ENCODE assay signal across 3 cellular contexts in the genomic region with DNA sequence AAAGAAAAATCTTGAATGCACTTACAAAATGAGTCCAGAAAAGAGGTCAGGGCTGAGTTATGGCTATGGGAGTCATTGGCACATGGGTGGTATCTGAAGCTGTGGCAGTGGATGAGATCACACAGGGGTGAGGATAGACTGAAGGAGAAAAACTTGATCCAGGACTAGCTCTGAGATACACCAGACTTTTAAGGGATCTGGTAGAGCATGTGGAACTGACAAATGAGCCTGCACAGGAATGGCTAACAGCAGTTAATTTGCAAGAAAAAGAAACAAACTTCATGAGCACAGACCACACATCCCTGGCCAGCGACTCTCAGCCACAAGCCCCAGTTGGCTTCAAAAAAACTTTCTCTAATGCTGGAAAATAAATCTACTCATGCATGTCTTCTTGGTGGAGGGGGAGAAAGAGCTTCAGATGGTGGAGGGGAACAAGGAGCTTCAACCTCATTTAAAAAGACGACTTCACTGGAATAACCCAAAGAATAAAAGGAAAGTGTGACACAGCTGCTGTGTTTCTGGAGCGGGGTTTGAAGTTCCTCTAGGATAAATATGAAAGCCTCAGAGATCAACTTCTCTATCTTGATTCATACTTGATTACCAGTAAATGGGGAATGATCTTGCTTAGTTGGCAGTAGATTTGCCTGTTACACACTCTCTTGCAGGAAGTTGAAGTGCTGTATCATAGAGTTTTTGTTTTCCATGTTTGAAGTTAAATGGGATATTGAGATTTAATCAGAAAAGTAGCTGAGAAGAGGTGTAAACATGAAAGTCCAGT.
TF ChIP-seq lines count a peak whose summit lies in the region.

No MANE protein-coding gene starts in this region.

TF ChIP-seq in HEK293, 187 proteins besides CTCF, POLR2A, EP300 and RAD21:
- no peak for TF ChIP-seq ZBTB17 (tag by site-specific recombination; IDR thresholded peaks at IDR 0.05)
- no peak for TF ChIP-seq KLF8 (tag by site-specific recombination; IDR thresholded peaks at IDR 0.05)
- TF ChIP-seq, protein P1, sequence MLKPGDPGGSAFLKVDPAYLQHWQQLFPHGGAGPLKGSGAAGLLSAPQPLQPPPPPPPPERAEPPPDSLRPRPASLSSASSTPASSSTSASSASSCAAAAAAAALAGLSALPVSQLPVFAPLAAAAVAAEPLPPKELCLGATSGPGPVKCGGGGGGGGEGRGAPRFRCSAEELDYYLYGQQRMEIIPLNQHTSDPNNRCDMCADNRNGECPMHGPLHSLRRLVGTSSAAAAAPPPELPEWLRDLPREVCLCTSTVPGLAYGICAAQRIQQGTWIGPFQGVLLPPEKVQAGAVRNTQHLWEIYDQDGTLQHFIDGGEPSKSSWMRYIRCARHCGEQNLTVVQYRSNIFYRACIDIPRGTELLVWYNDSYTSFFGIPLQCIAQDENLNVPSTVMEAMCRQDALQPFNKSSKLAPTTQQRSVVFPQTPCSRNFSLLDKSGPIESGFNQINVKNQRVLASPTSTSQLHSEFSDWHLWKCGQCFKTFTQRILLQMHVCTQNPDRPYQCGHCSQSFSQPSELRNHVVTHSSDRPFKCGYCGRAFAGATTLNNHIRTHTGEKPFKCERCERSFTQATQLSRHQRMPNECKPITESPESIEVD (tag by site-specific recombination; IDR thresholded peaks at IDR 0.05), result 0 out of 2 replicates have a peak, but pooled peaks have one; percentile 16
- no peak for TF ChIP-seq GLIS1 (tag by site-specific recombination; IDR thresholded peaks at IDR 0.05)
- TF ChIP-seq, protein P2, sequence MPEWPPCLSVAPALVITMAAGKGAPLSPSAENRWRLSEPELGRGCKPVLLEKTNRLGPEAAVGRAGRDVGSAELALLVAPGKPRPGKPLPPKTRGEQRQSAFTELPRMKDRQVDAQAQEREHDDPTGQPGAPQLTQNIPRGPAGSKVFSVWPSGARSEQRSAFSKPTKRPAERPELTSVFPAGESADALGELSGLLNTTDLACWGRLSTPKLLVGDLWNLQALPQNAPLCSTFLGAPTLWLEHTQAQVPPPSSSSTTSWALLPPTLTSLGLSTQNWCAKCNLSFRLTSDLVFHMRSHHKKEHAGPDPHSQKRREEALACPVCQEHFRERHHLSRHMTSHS (tag by site-specific recombination; IDR thresholded peaks at IDR 0.05), result no peak
- TF ChIP-seq SCRT2 (tag by site-specific recombination; IDR thresholded peaks at IDR 0.05), result no peak
- TF ChIP-seq FEZF1 (tag by site-specific recombination; IDR thresholded peaks at IDR 0.05), result peak; percentile 43
- no peak for TF ChIP-seq ZNF133 (tag by site-specific recombination; IDR thresholded peaks at IDR 0.05)
- TF ChIP-seq ZNF707 (tag by site-specific recombination; IDR thresholded peaks at IDR 0.05), result no peak
- no peak for TF ChIP-seq KLF10 (tag by site-specific recombination; IDR thresholded peaks at IDR 0.05)
- no peak for TF ChIP-seq ZNF311 (tag by site-specific recombination; IDR thresholded peaks at IDR 0.05; ENCODE audit: borderline replicate concordance)

TF ChIP-seq in GM12878, 131 proteins besides CTCF, POLR2A, EP300 and RAD21:
- TF ChIP-seq SMC3 (IDR thresholded peaks at IDR 0.05; ENCODE audit: borderline replicate concordance, low read length) (no peak), SREBF2 (IDR thresholded peaks at IDR 0.05; ENCODE audit: low read length) (no peak), IKZF2 (IDR thresholded peaks at IDR 0.05) (0 out of 4 replicates have a peak, but pooled peaks have one; percentile 9 to 13)
TF ChIP-seq in GM12878: peak in this region for 1.

TF ChIP-seq in HEK293T, 16 proteins besides CTCF, POLR2A, EP300 and RAD21:
- TF ChIP-seq FOXK2 (IDR thresholded peaks at IDR 0.05) (no peak), L3MBTL2 (conservative IDR thresholded peaks at IDR 0.05) (no peak), ELF4 (IDR thresholded peaks at IDR 0.05) (no peak), SUZ12 (IDR thresholded peaks at IDR 0.05) (no peak), ZNF384 (IDR thresholded peaks at IDR 0.05) (no peak), FOXM1 (IDR thresholded peaks at IDR 0.05; ENCODE audit: borderline replicate concordance) (no peak), SP1 (IDR thresholded peaks at IDR 0.05) (no peak), CTBP1 (IDR thresholded peaks at IDR 0.05; ENCODE audit: borderline replicate concordance) (no peak), ARNT (IDR thresholded peaks at IDR 0.05) (no peak), HDGF (IDR thresholded peaks at IDR 0.05; ENCODE audit: borderline replicate concordance) (no peak), LEF1 (IDR thresholded peaks at IDR 0.05; ENCODE audit: borderline replicate concordance) (no peak), NFRKB (IDR thresholded peaks at IDR 0.05) (no peak), BHLHE40 (IDR thresholded peaks at IDR 0.05; ENCODE audit: borderline replicate concordance) (no peak), FOXA1 (IDR thresholded peaks at IDR 0.05) (no peak), TARDBP (IDR thresholded peaks at IDR 0.05) (no peak)
- TF ChIP-seq, protein P3, sequence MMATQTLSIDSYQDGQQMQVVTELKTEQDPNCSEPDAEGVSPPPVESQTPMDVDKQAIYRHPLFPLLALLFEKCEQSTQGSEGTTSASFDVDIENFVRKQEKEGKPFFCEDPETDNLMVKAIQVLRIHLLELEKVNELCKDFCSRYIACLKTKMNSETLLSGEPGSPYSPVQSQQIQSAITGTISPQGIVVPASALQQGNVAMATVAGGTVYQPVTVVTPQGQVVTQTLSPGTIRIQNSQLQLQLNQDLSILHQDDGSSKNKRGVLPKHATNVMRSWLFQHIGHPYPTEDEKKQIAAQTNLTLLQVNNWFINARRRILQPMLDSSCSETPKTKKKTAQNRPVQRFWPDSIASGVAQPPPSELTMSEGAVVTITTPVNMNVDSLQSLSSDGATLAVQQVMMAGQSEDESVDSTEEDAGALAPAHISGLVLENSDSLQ (IDR thresholded peaks at IDR 0.05), result no peak
